In genomic region chr7:25851332-25852248, GRCh38 we compare ENCODE assay signal across 8 cellular contexts.
DNase-seq lines count a peak whose midpoint lies in the region; ATAC-seq and FAIRE-seq lines count a peak whose summit lies in the region.

No MANE protein-coding gene starts in this region.

- peak overlapping the region; percentile 72 for H3K4me2 ChIP-seq in mesenchymal stem cell (ENCODE audit: low read length, poor library complexity, severe bottlenecking)

- peak overlapping the region; percentile 93 for H2BK5ac ChIP-seq in mesenchymal stem cell (ENCODE audit: low read depth, low read length, poor library complexity, severe bottlenecking)

- no peaks in the 10 kb centered on the region for H3K27me3 ChIP-seq in mesenchymal stem cell (ENCODE audit: control insufficient read depth in 1 of 2, insufficient read depth in 1 of 2, low read length in 2 of 2)

- peak overlapping the region; percentile 67 for H2AFZ ChIP-seq in mesenchymal stem cell (ENCODE audit: low read depth, low read length)

- no peaks in the 10 kb centered on the region for H3K36me3 ChIP-seq in mesenchymal stem cell (ENCODE audit: control insufficient read depth in 1 of 2, insufficient read depth in 2 of 2, low read depth in 1 of 2, low read length in 2 of 2)

- H4K8ac ChIP-seq in mesenchymal stem cell (ENCODE audit: low read length) = peak overlapping the region; percentile 98

- peak overlapping the region in 1 of 2 experiments; percentile 74 for H3K14ac ChIP-seq in mesenchymal stem cell (ENCODE audit: low read length in 2 of 2)

- peak overlapping the region; percentile 100 for H2BK120ac ChIP-seq in mesenchymal stem cell (ENCODE audit: low read depth, low read length)

- H3K4me3 Mint-ChIP-seq in activated CD4-positive, alpha-beta memory T cell treated with anti-CD3 and anti-CD28 coated beads for 36 hours = peak overlapping the region; percentile 65

- peaks cover 51% of the 10 kb centered on the region for H3K27me3 Mint-ChIP-seq in activated CD4-positive, alpha-beta memory T cell treated with anti-CD3 and anti-CD28 coated beads for 36 hours

- FAIRE-seq in endometrium (lab: Jason Lieb, UNC) = peak; percentile 80

- peak; percentile 12 for DNase-seq in NK-92 treated with Interleukin-12 subunit alpha and Interleukin-12 subunit beta, amount 100 ng/mL, for 24 hours (lab: John Stamatoyannopoulos, UW)
- DNase-seq in NK-92 (lab: John Stamatoyannopoulos, UW; ENCODE audit: unreplicated experiment) (no peak), NCI-H526 (lab: John Stamatoyannopoulos, UW) (peak; percentile 42 to 89), mesenchymal stem cell (peak; percentile 86)
- DNase-seq in activated CD4-positive, alpha-beta memory T cell treated with anti-CD3 and anti-CD28 coated beads for 36 hours = peak; percentile 78
- DNase-seq in stimulated activated CD8-positive, alpha-beta memory T cell treated with anti-CD3 and anti-CD28 coated beads, Interleukin-7, amount 100 ng/mL, for 24 hours (ENCODE audit: low read depth) = peak; percentile 27

- H3K9ac ChIP-seq in mesenchymal stem cell (ENCODE audit: low read length) = peak overlapping the region; percentile 91

- H3K36me3 Mint-ChIP-seq in activated CD4-positive, alpha-beta memory T cell treated with anti-CD3 and anti-CD28 coated beads for 36 hours = peaks cover 5% of the 10 kb centered on the region

- CTCF ChIA-PET in activated CD4-positive, alpha-beta memory T cell treated with anti-CD3 and anti-CD28 coated beads for 36 hours (lab: Charles Lee) = interaction anchor here (0.6 to 3.4 kb wide), 15 partner anchors 9 to 1344 kb away, joined by 3 to 26 read pairs (median 4); no protein-coding TSS in a partner anchor

- intact Hi-C loops in activated CD4-positive, alpha-beta memory T cell treated with anti-CD3 and anti-CD28 coated beads for 36 hours (cut with micrococcal nuclease) = loop anchor here (1.0 to 2.0 kb wide), 2 partner anchors 285 to 461 kb away; no protein-coding TSS in a partner anchor

- no peaks in the 10 kb centered on the region for H3K79me1 ChIP-seq in mesenchymal stem cell (replicated peaks; ENCODE audit: low read length, poor library complexity, severe bottlenecking)

- H3K27ac Mint-ChIP-seq in activated CD4-positive, alpha-beta memory T cell treated with anti-CD3 and anti-CD28 coated beads for 36 hours = no peak overlapping the region

- no peak overlapping the region for H3K23ac ChIP-seq in mesenchymal stem cell (ENCODE audit: low read length in 2 of 2)

- no peaks in the 10 kb centered on the region for H3K9me3 ChIP-seq in mesenchymal stem cell (ENCODE audit: control insufficient read depth, low read length)

- peaks cover 11% of the 10 kb centered on the region for H3K4me1 Mint-ChIP-seq in activated CD4-positive, alpha-beta memory T cell treated with anti-CD3 and anti-CD28 coated beads for 36 hours (ENCODE audit: low read depth)

- H3K9me3 Mint-ChIP-seq in activated CD4-positive, alpha-beta memory T cell treated with anti-CD3 and anti-CD28 coated beads for 36 hours = no peaks in the 10 kb centered on the region

- H3K4ac ChIP-seq in mesenchymal stem cell (ENCODE audit: low read depth in 1 of 2, low read length in 2 of 2) = peak overlapping the region; percentile 61 to 93

- POLR2A ChIA-PET in activated CD4-positive, alpha-beta memory T cell treated with anti-CD3 and anti-CD28 coated beads for 36 hours (lab: Charles Lee) = no interaction called here

- peak overlapping the region; percentile 97 for H2AK5ac ChIP-seq in mesenchymal stem cell (ENCODE audit: low read length, severe bottlenecking)

- peak overlapping the region in 1 of 2 experiments; percentile 59 for H3K4me3 ChIP-seq in mesenchymal stem cell (ENCODE audit: insufficient read depth in 1 of 2, low read depth in 1 of 2, low read length in 2 of 2)

- H3K4me1 ChIP-seq in mesenchymal stem cell (ENCODE audit: control insufficient read depth, insufficient read depth, low read depth, low read length) = peaks cover 20% of the 10 kb centered on the region

- peak overlapping the region; percentile 86 to 92 for H2BK12ac ChIP-seq in mesenchymal stem cell (ENCODE audit: low read length in 2 of 2)

- H3K18ac ChIP-seq in mesenchymal stem cell (ENCODE audit: low read depth in 1 of 2, low read length in 2 of 2) = peak overlapping the region; percentile 90 to 95

- peak overlapping the region; percentile 84 for H3K27ac ChIP-seq in mesenchymal stem cell (ENCODE audit: low read length, poor library complexity, severe bottlenecking)

- H2BK15ac ChIP-seq in mesenchymal stem cell (ENCODE audit: low read depth, poor library complexity, severe bottlenecking) = no peak overlapping the region

- ATAC-seq in HG03280 (IDR thresholded peaks at IDR 0.05; ENCODE audit: unreplicated experiment) = peak; percentile 66

- H4K91ac ChIP-seq in mesenchymal stem cell (ENCODE audit: low read length) = peak overlapping the region; percentile 98

- 40% methylated on average over 30 of the region's 34 CpGs for WGBS in mesenchymal stem cell
